In the genomic region with DNA sequence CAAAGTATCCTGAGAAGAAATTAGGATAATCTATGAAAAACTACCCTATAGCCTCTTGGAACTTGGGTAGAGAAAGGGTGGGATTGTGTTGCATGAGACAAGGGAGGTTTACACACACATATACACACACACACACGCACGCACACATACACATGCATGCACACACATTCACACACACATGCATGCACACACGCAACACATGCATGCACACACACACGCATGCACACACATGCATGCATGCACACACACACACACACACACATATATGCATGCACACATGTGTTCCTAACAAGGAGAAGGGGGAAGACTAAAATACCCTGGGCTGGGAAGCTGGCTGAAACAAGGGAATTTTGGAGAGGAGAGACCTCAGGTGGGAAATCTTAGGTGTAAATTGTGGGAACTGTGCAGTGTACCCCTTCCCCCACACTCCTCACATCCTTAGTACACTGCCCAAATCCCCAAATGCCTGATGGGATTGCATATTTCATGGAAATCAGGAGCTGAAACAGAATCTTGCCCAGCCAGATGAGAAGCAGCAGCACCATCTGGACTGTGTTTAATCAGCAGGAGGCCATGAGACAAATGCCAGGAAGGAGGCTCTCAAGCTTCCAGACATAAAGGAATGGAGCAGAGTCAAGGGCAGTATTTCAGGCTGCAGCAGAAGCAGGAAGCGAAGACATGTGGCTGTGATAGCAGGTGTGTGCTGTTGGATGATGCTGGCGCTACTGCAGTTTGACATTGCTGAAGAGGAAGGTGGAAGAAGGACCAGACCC, we compare ENCODE assay signal across 2 cellular contexts.
TF ChIP-seq lines count a peak whose summit lies in the region.

No MANE protein-coding gene starts in this region.

TF ChIP-seq in HEK293, 187 proteins besides CTCF, POLR2A, EP300 and RAD21:
- TF ChIP-seq BCL11A (tag by site-specific recombination; IDR thresholded peaks at IDR 0.05; ENCODE audit: low read depth) (no peak), ZNF433 (tag by site-specific recombination; IDR thresholded peaks at IDR 0.05; ENCODE audit: low read depth) (no peak), ATF2 (tag by site-specific recombination; IDR thresholded peaks at IDR 0.05; ENCODE audit: low read depth) (no peak), ZFHX2 (tag by site-specific recombination; conservative IDR thresholded peaks at IDR 0.05) (no peak), SCRT2 (tag by site-specific recombination; IDR thresholded peaks at IDR 0.05) (peak; percentile 42)
- TF ChIP-seq, protein P1, sequence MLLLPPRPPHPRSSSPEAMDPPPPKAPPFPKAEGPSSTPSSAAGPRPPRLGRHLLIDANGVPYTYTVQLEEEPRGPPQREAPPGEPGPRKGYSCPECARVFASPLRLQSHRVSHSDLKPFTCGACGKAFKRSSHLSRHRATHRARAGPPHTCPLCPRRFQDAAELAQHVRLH (tag by site-specific recombination; IDR thresholded peaks at IDR 0.05): no peak
- TF ChIP-seq, protein P2, sequence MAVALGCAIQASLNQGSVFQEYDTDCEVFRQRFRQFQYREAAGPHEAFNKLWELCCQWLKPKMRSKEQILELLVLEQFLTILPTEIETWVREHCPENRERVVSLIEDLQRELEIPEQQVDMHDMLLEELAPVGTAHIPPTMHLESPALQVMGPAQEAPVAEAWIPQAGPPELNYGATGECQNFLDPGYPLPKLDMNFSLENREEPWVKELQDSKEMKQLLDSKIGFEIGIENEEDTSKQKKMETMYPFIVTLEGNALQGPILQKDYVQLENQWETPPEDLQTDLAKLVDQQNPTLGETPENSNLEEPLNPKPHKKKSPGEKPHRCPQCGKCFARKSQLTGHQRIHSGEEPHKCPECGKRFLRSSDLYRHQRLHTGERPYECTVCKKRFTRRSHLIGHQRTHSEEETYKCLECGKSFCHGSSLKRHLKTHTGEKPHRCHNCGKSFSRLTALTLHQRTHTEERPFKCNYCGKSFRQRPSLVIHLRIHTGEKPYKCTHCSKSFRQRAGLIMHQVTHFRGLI (tag by site-specific recombination; IDR thresholded peaks at IDR 0.05): no peak
- TF ChIP-seq, protein P3, sequence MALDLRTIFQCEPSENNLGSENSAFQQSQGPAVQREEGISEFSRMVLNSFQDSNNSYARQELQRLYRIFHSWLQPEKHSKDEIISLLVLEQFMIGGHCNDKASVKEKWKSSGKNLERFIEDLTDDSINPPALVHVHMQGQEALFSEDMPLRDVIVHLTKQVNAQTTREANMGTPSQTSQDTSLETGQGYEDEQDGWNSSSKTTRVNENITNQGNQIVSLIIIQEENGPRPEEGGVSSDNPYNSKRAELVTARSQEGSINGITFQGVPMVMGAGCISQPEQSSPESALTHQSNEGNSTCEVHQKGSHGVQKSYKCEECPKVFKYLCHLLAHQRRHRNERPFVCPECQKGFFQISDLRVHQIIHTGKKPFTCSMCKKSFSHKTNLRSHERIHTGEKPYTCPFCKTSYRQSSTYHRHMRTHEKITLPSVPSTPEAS (tag by site-specific recombination; IDR thresholded peaks at IDR 0.05): peak; percentile 97

TF ChIP-seq in GM12878, 131 proteins besides CTCF, POLR2A, EP300 and RAD21:
- TF ChIP-seq POLR2AphosphoS5 (IDR thresholded peaks at IDR 0.05; ENCODE audit: low read length) (no peak), NKRF (conservative IDR thresholded peaks at IDR 0.05) (no peak)
- TF ChIP-seq, protein P4, sequence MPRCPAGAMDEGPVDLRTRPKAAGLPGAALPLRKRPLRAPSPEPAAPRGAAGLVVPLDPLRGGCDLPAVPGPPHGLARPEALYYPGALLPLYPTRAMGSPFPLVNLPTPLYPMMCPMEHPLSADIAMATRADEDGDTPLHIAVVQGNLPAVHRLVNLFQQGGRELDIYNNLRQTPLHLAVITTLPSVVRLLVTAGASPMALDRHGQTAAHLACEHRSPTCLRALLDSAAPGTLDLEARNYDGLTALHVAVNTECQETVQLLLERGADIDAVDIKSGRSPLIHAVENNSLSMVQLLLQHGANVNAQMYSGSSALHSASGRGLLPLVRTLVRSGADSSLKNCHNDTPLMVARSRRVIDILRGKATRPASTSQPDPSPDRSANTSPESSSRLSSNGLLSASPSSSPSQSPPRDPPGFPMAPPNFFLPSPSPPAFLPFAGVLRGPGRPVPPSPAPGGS (IDR thresholded peaks at IDR 0.05; ENCODE audit: borderline replicate concordance, insufficient read depth, low read depth, low read length, poor library complexity, severe bottlenecking): peak; percentile 42
TF ChIP-seq in GM12878: peak in this region for 1.
